Comparison of ENCODE assay signal across 9 cellular contexts in genomic region chr4:39205476-39205875, GRCh38.
"Had no signal": no experiment of that assay in that cellular context is flagged by ENCODE, and none has a peak within 500 bp of the region (broad histone marks: within the 10 kb centered on the region; RNA-seq: fewer than 3 reads in every experiment).

No MANE protein-coding gene starts in this region.

- H3K9ac ChIP-seq: GM23248 had no signal

- H3K4me3 ChIP-seq: GM23248, HAP-1 had no signal

- FAIRE-seq: HepG2 had no signal

- H3K27ac ChIP-seq: GM23248, HL-60 had no signal

- ATAC-seq: HCT116, HepG2 had no signal

- H2AFZ ChIP-seq: GM23248 had no signal

- H3K4me1 ChIP-seq: HAP-1 had no signal

- H3K27ac Mint-ChIP-seq: HFFc6, IgD-negative memory B cell had no signal

- H3K4me3 Mint-ChIP-seq: HFFc6, IgD-negative memory B cell had no signal

- H3K9me3 ChIP-seq: HAP-1 had no signal

- DNase-seq: GM23248, GOT3, H7, HFFc6 had no signal

- H3K27me3 Mint-ChIP-seq: IgD-negative memory B cell had no signal
